18 cellular contexts compared by ENCODE assay signal in genomic region chr12:132454154-132454948, GRCh38. TPM values are rescaled to one million over a fixed set of nuclear protein-coding genes. Genes with fewer than 3 reads are reported as not detected.
A peak's percentile ranks its signal among the peaks of the same experiment; 100 is the strongest.
DNase-seq lines count a peak whose midpoint lies in the region; ATAC-seq, FAIRE-seq and TF ChIP-seq lines count a peak whose summit lies in the region.
"Had no signal": no experiment of that assay in that cellular context is flagged by ENCODE, and none has a peak within 500 bp of the region (broad histone marks: within the 10 kb centered on the region; RNA-seq: fewer than 3 reads in every experiment).

No MANE protein-coding gene starts in this region.

- H3K4me1 ChIP-seq in HEK293 (ENCODE audit: control insufficient read depth, insufficient read depth, low read length) = no peaks in the 10 kb centered on the region

- no peaks in the 10 kb centered on the region for H3K9me3 ChIP-seq in HEK293 (ENCODE audit: control insufficient read depth, insufficient read depth, low read depth, low read length)
- H3K9me3 ChIP-seq in WERI-Rb-1 (ENCODE audit: severe bottlenecking) = no peaks in the 10 kb centered on the region
- H3K9me3 ChIP-seq: SJCRH30 had no signal

- peak; percentile 73 for ATAC-seq in activated naive CD8-positive, alpha-beta T cell treated with anti-CD3 and anti-CD28 coated beads, Interleukin-2, amount 10 ng/mL, durations not matched to agents 7 days and 5 days (ENCODE audit: low read depth)
- no peak for ATAC-seq in activated naive CD8-positive, alpha-beta T cell treated with anti-CD3 and anti-CD28 coated beads, Interleukin-2, amount 50 U/mL, for 24 hours
- no peak for ATAC-seq in HG03432 (IDR thresholded peaks at IDR 0.05; ENCODE audit: unreplicated experiment)

- H3K27me3 ChIP-seq in WERI-Rb-1 (ENCODE audit: insufficient read depth, low read depth, severe bottlenecking) = no peaks in the 10 kb centered on the region

- CTCF ChIA-PET in HEK293 (lab: Yijun Ruan, JAX) = no interaction called here

- TF ChIP-seq CTCF in HEK293 (tag by site-specific recombination; IDR thresholded peaks at IDR 0.05) (no peak), WERI-Rb-1 (IDR thresholded peaks at IDR 0.05; ENCODE audit: low read depth, low read length) (no peak)

- no peaks in the 10 kb centered on the region for H3K36me3 Mint-ChIP-seq in activated naive CD8-positive, alpha-beta T cell treated with anti-CD3 and anti-CD28 coated beads, Interleukin-2, amount 10 ng/mL, durations not matched to agents 7 days and 5 days
- no peaks in the 10 kb centered on the region for H3K36me3 Mint-ChIP-seq in activated naive CD8-positive, alpha-beta T cell treated with anti-CD3 and anti-CD28 coated beads, Interleukin-2, amount 50 U/mL, for 24 hours (ENCODE audit: low read depth)

- FAIRE-seq in urothelium cell line (lab: Jason Lieb, UNC) = peak; percentile 59

- H3K4me3 ChIP-seq in HEK293 (ENCODE audit: low read depth, low read length) (no peak overlapping the region), WERI-Rb-1 (ENCODE audit: low read depth, low read length) (no peak overlapping the region)
- H3K4me3 ChIP-seq: SJCRH30 had no signal

- peaks cover 6% of the 10 kb centered on the region for H3K9me3 Mint-ChIP-seq in activated naive CD8-positive, alpha-beta T cell treated with anti-CD3 and anti-CD28 coated beads, Interleukin-2, amount 10 ng/mL, durations not matched to agents 7 days and 5 days
- peaks cover 7% of the 10 kb centered on the region for H3K9me3 Mint-ChIP-seq in activated naive CD8-positive, alpha-beta T cell treated with anti-CD3 and anti-CD28 coated beads, Interleukin-2, amount 50 U/mL, for 24 hours
- H3K9me3 Mint-ChIP-seq: CD4-positive, alpha-beta T cell had no signal

- H3K4me1 Mint-ChIP-seq in activated naive CD8-positive, alpha-beta T cell treated with anti-CD3 and anti-CD28 coated beads, Interleukin-2, amount 10 ng/mL, durations not matched to agents 7 days and 5 days = peaks cover 14% of the 10 kb centered on the region
- H3K4me1 Mint-ChIP-seq in activated naive CD8-positive, alpha-beta T cell treated with anti-CD3 and anti-CD28 coated beads, Interleukin-2, amount 50 U/mL, for 24 hours = peaks cover 23% of the 10 kb centered on the region

- H3K27me3 Mint-ChIP-seq in activated naive CD8-positive, alpha-beta T cell treated with anti-CD3 and anti-CD28 coated beads, Interleukin-2, amount 10 ng/mL, durations not matched to agents 7 days and 5 days = no peaks in the 10 kb centered on the region
- no peaks in the 10 kb centered on the region for H3K27me3 Mint-ChIP-seq in activated naive CD8-positive, alpha-beta T cell treated with anti-CD3 and anti-CD28 coated beads, Interleukin-2, amount 50 U/mL, for 24 hours
- H3K27me3 Mint-ChIP-seq: B cell; CD4-positive, alpha-beta T cell had no signal

- H3K27ac ChIP-seq in HEK293 (ENCODE audit: extremely low read depth, low read depth, low read length) = no peak overlapping the region
- H3K27ac ChIP-seq in WERI-Rb-1 = peak overlapping the region; percentile 59
- H3K27ac ChIP-seq: HL-60 had no signal

- H3K36me3 ChIP-seq in HEK293 (ENCODE audit: control insufficient read depth in 2 of 2, insufficient read depth in 1 of 2, low read length in 2 of 2) (no peaks in the 10 kb centered on the region), WERI-Rb-1 (peaks cover 12% of the 10 kb centered on the region)
- H3K36me3 ChIP-seq: SJCRH30 had no signal

- no peak overlapping the region for H3K27ac Mint-ChIP-seq in activated naive CD8-positive, alpha-beta T cell treated with anti-CD3 and anti-CD28 coated beads, Interleukin-2, amount 10 ng/mL, durations not matched to agents 7 days and 5 days
- H3K27ac Mint-ChIP-seq in activated naive CD8-positive, alpha-beta T cell treated with anti-CD3 and anti-CD28 coated beads, Interleukin-2, amount 50 U/mL, for 24 hours = no peak overlapping the region
- H3K27ac Mint-ChIP-seq: B cell; CD4-positive, alpha-beta T cell had no signal

- DNase-seq in activated naive CD8-positive, alpha-beta T cell treated with anti-CD3 and anti-CD28 coated beads, Interleukin-2, amount 10 ng/mL, durations not matched to agents 7 days and 5 days = no peak
- DNase-seq in activated naive CD8-positive, alpha-beta T cell treated with anti-CD3 and anti-CD28 coated beads, Interleukin-2, amount 50 U/mL, for 24 hours = no peak
- DNase-seq in WERI-Rb-1 (peak; percentile 46), urothelium cell line (ENCODE audit: low spot score) (no peak), hepatic stellate cell (ENCODE audit: low spot score) (no peak)
- DNase-seq: CD4-positive, alpha-beta T cell; H9; Kasumi-1; MM.1S; NCI-H1105; NCI-H2081 treated with DMSO at 0.1 percent for 48 hours; OCI-M1; RPMI8226 had no signal

- POLR2A ChIA-PET in activated naive CD8-positive, alpha-beta T cell treated with anti-CD3 and anti-CD28 coated beads, Interleukin-2, amount 10 ng/mL, durations not matched to agents 7 days and 5 days (lab: Charles Lee) = no interaction called here
- POLR2A ChIA-PET in HEK293 (lab: Yijun Ruan, JAX) = no interaction called here

- peak overlapping the region; percentile 10 for H3K4me3 Mint-ChIP-seq in activated naive CD8-positive, alpha-beta T cell treated with anti-CD3 and anti-CD28 coated beads, Interleukin-2, amount 10 ng/mL, durations not matched to agents 7 days and 5 days
- no peak overlapping the region for H3K4me3 Mint-ChIP-seq in activated naive CD8-positive, alpha-beta T cell treated with anti-CD3 and anti-CD28 coated beads, Interleukin-2, amount 50 U/mL, for 24 hours
- H3K4me3 Mint-ChIP-seq: B cell; CD4-positive, alpha-beta T cell had no signal

TF ChIP-seq in HEK293, 187 proteins besides CTCF, POLR2A, EP300 and RAD21 (continues in another document):
- no peak for TF ChIP-seq ZNF354C (tag by site-specific recombination; IDR thresholded peaks at IDR 0.05; ENCODE audit: borderline replicate concordance, low read depth)
- peak; percentile 44; the same call in 1 of the 2 replicates for TF ChIP-seq GLIS1 (tag by site-specific recombination; IDR thresholded peaks at IDR 0.05)
- TF ChIP-seq TRIM28 (IDR thresholded peaks at IDR 0.05; ENCODE audit: borderline replicate concordance, low read length) = no peak
- no peak for TF ChIP-seq ZBTB48 (tag by site-specific recombination; IDR thresholded peaks at IDR 0.05)
- peak; percentile 83 for TF ChIP-seq ZFHX2 (tag by site-specific recombination; conservative IDR thresholded peaks at IDR 0.05)
- TF ChIP-seq EGR2 (tag by site-specific recombination; IDR thresholded peaks at IDR 0.05; ENCODE audit: low read depth) = peak; percentile 92
- TF ChIP-seq ZNF138 (tag by site-specific recombination; IDR thresholded peaks at IDR 0.05; ENCODE audit: borderline replicate concordance) = no peak
- TF ChIP-seq, protein P1, sequence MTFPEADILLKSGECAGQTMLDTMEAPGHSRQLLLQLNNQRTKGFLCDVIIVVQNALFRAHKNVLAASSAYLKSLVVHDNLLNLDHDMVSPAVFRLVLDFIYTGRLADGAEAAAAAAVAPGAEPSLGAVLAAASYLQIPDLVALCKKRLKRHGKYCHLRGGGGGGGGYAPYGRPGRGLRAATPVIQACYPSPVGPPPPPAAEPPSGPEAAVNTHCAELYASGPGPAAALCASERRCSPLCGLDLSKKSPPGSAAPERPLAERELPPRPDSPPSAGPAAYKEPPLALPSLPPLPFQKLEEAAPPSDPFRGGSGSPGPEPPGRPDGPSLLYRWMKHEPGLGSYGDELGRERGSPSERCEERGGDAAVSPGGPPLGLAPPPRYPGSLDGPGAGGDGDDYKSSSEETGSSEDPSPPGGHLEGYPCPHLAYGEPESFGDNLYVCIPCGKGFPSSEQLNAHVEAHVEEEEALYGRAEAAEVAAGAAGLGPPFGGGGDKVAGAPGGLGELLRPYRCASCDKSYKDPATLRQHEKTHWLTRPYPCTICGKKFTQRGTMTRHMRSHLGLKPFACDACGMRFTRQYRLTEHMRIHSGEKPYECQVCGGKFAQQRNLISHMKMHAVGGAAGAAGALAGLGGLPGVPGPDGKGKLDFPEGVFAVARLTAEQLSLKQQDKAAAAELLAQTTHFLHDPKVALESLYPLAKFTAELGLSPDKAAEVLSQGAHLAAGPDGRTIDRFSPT (tag by site-specific recombination; IDR thresholded peaks at IDR 0.05) = no peak
- no peak for TF ChIP-seq ZNF274 (IDR thresholded peaks at IDR 0.05; ENCODE audit: low read length)
- no peak for TF ChIP-seq ZNF274 (tag by site-specific recombination; IDR thresholded peaks at IDR 0.05; ENCODE audit: borderline replicate concordance)
- TF ChIP-seq ELK4 (IDR thresholded peaks at IDR 0.05; ENCODE audit: borderline replicate concordance, low read depth, low read length) = no peak
- no peak for TF ChIP-seq MEIS1 (CRISPR knock-in tag; IDR thresholded peaks at IDR 0.05; ENCODE audit: borderline replicate concordance)

RNA-seq across cellular contexts. Expression of gene FBRSL1, which starts 35.6 kb away (rescaled TPM):
- 10 to 100 TPM; 67.1 to 67.2 TPM for total RNA-seq in activated naive CD8-positive, alpha-beta T cell treated with anti-CD3 and anti-CD28 coated beads, Interleukin-2, amount 10 ng/mL, durations not matched to agents 7 days and 5 days
